In genomic region chr19:49696115-49696514, GRCh38 we compare ENCODE assay signal across 11 cellular contexts. TPM values are rescaled to one million over a fixed set of nuclear protein-coding genes. Genes with fewer than 3 reads are reported as not detected.
"Had no signal": no experiment of that assay in that cellular context is flagged by ENCODE, and none has a peak within 500 bp of the region (broad histone marks: within the 10 kb centered on the region; RNA-seq: fewer than 3 reads in every experiment).

No MANE protein-coding gene starts in this region.

- H3K27ac ChIP-seq: GM23248 had no signal

- H3K4me2 ChIP-seq: GM23338 had no signal

- H3K4me1 ChIP-seq: HAP-1 had no signal

- H3K9ac ChIP-seq: GM23248 had no signal

- H3K4me3 ChIP-seq: GM23248, GM23338, HAP-1 had no signal

- H3K36me3 ChIP-seq: HAP-1 had no signal

- H2AFZ ChIP-seq: GM23248, GM23338 had no signal

- ATAC-seq: GM23338, HCT116 had no signal

- DNase-seq: GM23248, GOT3, H7, H9, HCEC 1CT, HFFc6 had no signal

- H3K9me3 ChIP-seq: HAP-1 had no signal

- FAIRE-seq: H1, H54 had no signal

RNA-seq across cellular contexts. Expression of gene ADM5, which starts 6.7 kb away (rescaled TPM):
- total RNA-seq: GM23248 had no signal
